11 cellular contexts compared by ENCODE assay signal in genomic region chr10:129972145-129972965, GRCh38. TPM values are rescaled to one million over a fixed set of nuclear protein-coding genes. Genes with fewer than 3 reads are reported as not detected.
DNase-seq lines count a peak whose midpoint lies in the region; ATAC-seq, FAIRE-seq and TF ChIP-seq lines count a peak whose summit lies in the region.
"Had no signal": no experiment of that assay in that cellular context is flagged by ENCODE, and none has a peak within 500 bp of the region (broad histone marks: within the 10 kb centered on the region; RNA-seq: fewer than 3 reads in every experiment).

No MANE protein-coding gene starts in this region.

- no peaks in the 10 kb centered on the region for H4K20me1 ChIP-seq in astrocyte (ENCODE audit: insufficient read depth, low read length)

- peak overlapping the region; percentile 29 for H3K4me2 ChIP-seq in astrocyte (ENCODE audit: low read length)

- DNase-seq in stimulated activated CD4-positive, alpha-beta T cell treated with anti-CD3 and anti-CD28 coated beads, Interleukin-15, amount 100 ng/mL, for 24 hours = peak; percentile 10
- no peak for DNase-seq in stimulated activated CD4-positive, alpha-beta T cell treated with anti-CD3 and anti-CD28 coated beads, Interleukin-2, amount 100 ng/mL, for 24 hours
- DNase-seq in astrocyte (ENCODE audit: low read depth) = no peak
- no peak for DNase-seq in memory B cell (ENCODE audit: low spot score in 2 of 2)
- peak; percentile 24 for DNase-seq in urothelium cell line (ENCODE audit: low spot score)
- DNase-seq in stimulated activated naive CD4-positive, alpha-beta T cell treated with Interleukin-2 at 50 U/mL for 16 hours (lab: John Stamatoyannopoulos, UW) = no peak
- DNase-seq in NOMO-1 (lab: John Stamatoyannopoulos, UW; ENCODE audit: unreplicated experiment in 2 of 2) = no peak
- DNase-seq: DMS53 had no signal

- H3K27me3 ChIP-seq in astrocyte (ENCODE audit: insufficient read depth, low read length) = peaks cover 59% of the 10 kb centered on the region

- no peaks in the 10 kb centered on the region for H3K36me3 ChIP-seq in astrocyte (ENCODE audit: insufficient read depth, low read length)
- H3K36me3 ChIP-seq: uterus had no signal

- peak overlapping the region; percentile 54 for H3K4me3 Mint-ChIP-seq in astrocyte (ENCODE audit: unreplicated experiment)
- H3K4me3 Mint-ChIP-seq in memory B cell = peak overlapping the region; percentile 67

- H3K27ac ChIP-seq in astrocyte (ENCODE audit: low read depth, low read length) = no peak overlapping the region
- H3K27ac ChIP-seq: uterus had no signal

- no peak for TF ChIP-seq CTCF in astrocyte (IDR thresholded peaks at IDR 0.05; ENCODE audit: insufficient read depth, low read depth, low read length)

- no peak overlapping the region for H2AFZ ChIP-seq in astrocyte (ENCODE audit: low read depth, low read length)

- H3K4me1 Mint-ChIP-seq in astrocyte (ENCODE audit: low read depth, unreplicated experiment) (peaks cover 2% of the 10 kb centered on the region), memory B cell (peaks cover 3% of the 10 kb centered on the region)

- H3K27ac Mint-ChIP-seq in astrocyte (ENCODE audit: unreplicated experiment) (peak overlapping the region; percentile 59), memory B cell (peak overlapping the region; percentile 87)

- no peak for FAIRE-seq in astrocyte (lab: Jason Lieb, UNC)
- FAIRE-seq in urothelium cell line (lab: Jason Lieb, UNC) = no peak

- ATAC-seq in memory B cell (ENCODE audit: low read depth) (no peak), HG02763 (IDR thresholded peaks at IDR 0.05; ENCODE audit: unreplicated experiment) (no peak)

- peaks cover 68% of the 10 kb centered on the region for H3K27me3 Mint-ChIP-seq in astrocyte (ENCODE audit: low read depth, unreplicated experiment)
- peaks cover 26% of the 10 kb centered on the region for H3K27me3 Mint-ChIP-seq in memory B cell

- H3K9me3 ChIP-seq in astrocyte (ENCODE audit: insufficient read depth, low read depth, low read length) = no peaks in the 10 kb centered on the region
- H3K9me3 ChIP-seq: uterus had no signal

- no peaks in the 10 kb centered on the region for H3K79me2 ChIP-seq in astrocyte (ENCODE audit: insufficient read depth, low read length)

- H3K4me1 ChIP-seq in astrocyte (ENCODE audit: insufficient read depth, low read length) = no peaks in the 10 kb centered on the region

- H3K36me3 Mint-ChIP-seq in astrocyte (ENCODE audit: low read depth, unreplicated experiment) (no peaks in the 10 kb centered on the region), memory B cell (no peaks in the 10 kb centered on the region)

- no peak overlapping the region for H3K9ac ChIP-seq in astrocyte (ENCODE audit: low read length)

- no peak overlapping the region for H3K4me3 ChIP-seq in astrocyte (ENCODE audit: insufficient read depth, low read depth, low read length)

- peaks cover 18% of the 10 kb centered on the region for H3K9me3 Mint-ChIP-seq in astrocyte (ENCODE audit: unreplicated experiment)
- H3K9me3 Mint-ChIP-seq in memory B cell = no peaks in the 10 kb centered on the region

RNA-seq across cellular contexts. Expression of gene EBF3, which starts 8.3 kb away (rescaled TPM):
- total RNA-seq in astrocyte = 0.07 and 0.14 TPM in 2 replicates
- total RNA-seq: T-helper 1 cell treated with Interleukin-12 subunit alpha and Interleukin-12 subunit beta and Interleukin-4 antibody, amounts not matched to agents 30 ng/mL and 1 ng/mL, for 36 hours had no signal

Comparison
In these comparisons a context has a peak if more than half of its experiments do, and no peak if none do; other contexts are left out.
1. DNase-seq: peak in stimulated activated CD4-positive, alpha-beta T cell treated with anti-CD3 and anti-CD28 coated beads, Interleukin-15, amount 100 ng/mL, for 24 hours (single experiment) and urothelium cell line (single experiment); none in stimulated activated CD4-positive, alpha-beta T cell treated with anti-CD3 and anti-CD28 coated beads, Interleukin-2, amount 100 ng/mL, for 24 hours (0 of 2), astrocyte (single experiment), memory B cell (0 of 2), stimulated activated naive CD4-positive, alpha-beta T cell treated with Interleukin-2 at 50 U/mL for 16 hours (single experiment) and NOMO-1 (0 of 2).